8 cellular contexts compared by ENCODE assay signal in the genomic region with DNA sequence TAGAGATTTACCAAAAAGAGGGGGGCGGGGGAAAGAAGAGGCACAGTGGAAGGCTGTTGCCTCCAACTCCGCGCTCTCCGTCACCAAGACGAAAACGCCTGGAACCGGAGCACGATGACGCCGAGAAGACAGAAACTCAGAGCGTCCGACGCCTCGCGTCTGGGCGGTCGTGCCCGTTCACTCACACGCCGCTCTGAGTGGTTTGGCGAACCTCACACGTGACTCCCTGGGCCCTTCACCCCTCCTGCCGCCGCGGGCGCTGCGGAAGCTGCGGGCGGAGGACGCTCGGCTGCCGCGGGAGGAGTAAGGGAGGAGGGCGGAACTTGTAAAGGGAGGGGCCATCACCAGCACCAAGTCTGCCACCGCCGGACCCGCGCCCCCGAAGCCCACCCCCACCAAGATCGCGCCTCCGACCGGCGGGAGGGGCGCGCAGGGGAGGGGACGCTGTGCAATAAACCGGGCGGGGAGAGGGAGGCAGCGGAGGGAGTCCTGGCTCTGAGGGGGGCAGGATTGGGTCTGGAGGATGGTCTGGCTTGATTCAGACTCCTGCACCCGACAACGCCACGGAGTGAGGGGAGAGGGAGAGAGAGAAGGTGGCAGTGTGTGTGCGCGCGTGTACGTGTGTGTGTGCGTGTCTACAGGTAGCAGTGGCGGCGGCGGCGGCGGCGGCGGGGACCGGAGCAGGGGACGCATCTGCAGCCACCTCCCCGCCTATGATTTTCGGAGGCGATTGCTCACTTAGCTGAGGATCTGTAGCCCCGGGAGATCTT. TPM values are rescaled to one million over a fixed set of nuclear protein-coding genes. Genes with fewer than 3 reads are reported as not detected.
A peak's percentile ranks its signal among the peaks of the same experiment; 100 is the strongest.
DNase-seq lines count a peak whose midpoint lies in the region; FAIRE-seq and TF ChIP-seq lines count a peak whose summit lies in the region.

No MANE protein-coding gene starts in this region.

- no peaks in the 10 kb centered on the region for H3K27me3 ChIP-seq in right atrium auricular region

- peak; percentile 96 for FAIRE-seq in H54 (lab: Jason Lieb, UNC)

- H3K36me3 ChIP-seq in right atrium auricular region, result no peaks in the 10 kb centered on the region

- H3K27ac ChIP-seq in right atrium auricular region, result peak overlapping the region; percentile 73 to 79

- in situ Hi-C loops in astrocyte of the spinal cord (cut with HindIII; ENCODE audit: low sequenced_read_pairs), result no loop called here

- DNase-seq in GM04503 (ENCODE audit: low read depth) (peak; percentile 64), H54 (ENCODE audit: insufficient read length, low spot score) (peak; percentile 70), Kasumi-1 (lab: John Stamatoyannopoulos, UW) (peak; percentile 78 to 80), RPMI7951 (ENCODE audit: low read depth) (peak; percentile 75), astrocyte of the spinal cord (ENCODE audit: low read depth, low spot score) (peak; percentile 92), right atrium auricular region (ENCODE audit: low spot score) (peak; percentile 90), pons (ENCODE audit: low spot score) (peak; percentile 88)
- no peak for DNase-seq in NK-92 treated with Interleukin-12 subunit alpha and Interleukin-12 subunit beta, amount 100 ng/mL, for 24 hours (lab: John Stamatoyannopoulos, UW)

- peak overlapping the region; percentile 71 for H3K4me3 ChIP-seq in astrocyte of the spinal cord (ENCODE audit: low read depth, low read length)
- peak overlapping the region; percentile 50 to 68 for H3K4me3 ChIP-seq in right atrium auricular region

- TF ChIP-seq POLR2A in H54 (IDR thresholded peaks at IDR 0.05; ENCODE audit: low read depth, low read length), result peak; percentile 27; the same call in 1 of the 2 replicates

- peak; percentile 4 for TF ChIP-seq CTCF in astrocyte of the spinal cord (IDR thresholded peaks at IDR 0.05; ENCODE audit: low read depth, low read length)
- peak in 1 of 2 donors; percentile 13 for TF ChIP-seq CTCF in right atrium auricular region (IDR thresholded peaks at IDR 0.05)

- peaks cover 0 to 38% of the 10 kb centered on the region in 2 donors for H3K4me1 ChIP-seq in right atrium auricular region

- no peaks in the 10 kb centered on the region for H3K9me3 ChIP-seq in right atrium auricular region

RNA-seq across cellular contexts. Expression of gene NLGN1, which starts 1.9 kb away (rescaled TPM):
- 0.39 and 0.48 TPM in 2 replicates for total RNA-seq in RPMI7951 (2014; rRNA removed; shearing (Covaris generic))
- total RNA-seq in right atrium auricular region, result 1 to 10 TPM; 1.3 to 2.4 TPM
